In genomic region chr7:132029369-132030160, GRCh38 we compare ENCODE assay signal across 16 cellular contexts.
DNase-seq lines count a peak whose midpoint lies in the region; ATAC-seq and TF ChIP-seq lines count a peak whose summit lies in the region.
"Had no signal": no experiment of that assay in that cellular context is flagged by ENCODE, and none has a peak within 500 bp of the region (broad histone marks: within the 10 kb centered on the region; RNA-seq: fewer than 3 reads in every experiment).

No MANE protein-coding gene starts in this region.

- DNase-seq in MG63 = peak; percentile 30
- DNase-seq in heart right ventricle = no peak
- peak; percentile 46 for DNase-seq in pons (ENCODE audit: low spot score)
- DNase-seq in SK-N-DZ (ENCODE audit: low spot score) = no peak
- no peak for DNase-seq in putamen (ENCODE audit: low spot score)
- DNase-seq in Karpas-422 = no peak
- DNase-seq in HCEC 1CT = no peak
- DNase-seq: activated CD4-positive, alpha-beta memory T cell treated with anti-CD3 and anti-CD28 coated beads for 36 hours; activated naive CD4-positive, alpha-beta T cell treated with anti-CD3 and anti-CD28 coated beads for 36 hours; foreskin melanocyte; NCI-H1436 treated with DMSO at 0.1 percent for 48 hours; stimulated activated CD4-positive, alpha-beta T cell treated with anti-CD3 and anti-CD28 coated beads, Interleukin-4, amount 100 ng/mL, for 4 hours had no signal

- TF ChIP-seq CTCF in heart right ventricle (IDR thresholded peaks at IDR 0.05) = no peak

- intact Hi-C loops in heart right ventricle (cut with DNase I) = no loop called here

- no peaks in the 10 kb centered on the region for H3K9me3 ChIP-seq in MG63
- no peaks in the 10 kb centered on the region for H3K9me3 ChIP-seq in heart right ventricle
- H3K9me3 ChIP-seq in Karpas-422 (ENCODE audit: low read length) = no peaks in the 10 kb centered on the region
- H3K9me3 ChIP-seq: body of pancreas, ovary had no signal

- peaks cover 0 to 18% (median 6%) of the 10 kb centered on the region in 9 donors for H3K4me1 ChIP-seq in heart right ventricle
- H3K4me1 ChIP-seq in Karpas-422 (ENCODE audit: low read length) = no peaks in the 10 kb centered on the region

- WGBS in heart right ventricle, 2 donors = 36 to 48% methylated on average over 7 of the region's 7 CpGs

- H3K36me3 ChIP-seq in MG63 = no peaks in the 10 kb centered on the region
- no peaks in the 10 kb centered on the region for H3K36me3 ChIP-seq in heart right ventricle
- H3K36me3 ChIP-seq in Karpas-422 (ENCODE audit: insufficient read depth, low read length) = no peaks in the 10 kb centered on the region
- H3K36me3 ChIP-seq: ovary had no signal

- ATAC-seq in SK-N-SH treated with all-trans-retinoic acid at 6 μM for 48 hours = peak; percentile 77
- ATAC-seq in heart right ventricle = peak in 7 of 8 donors; percentile 17 to 61 (median 28)

- H3K9ac ChIP-seq in Karpas-422 (ENCODE audit: low read length) = no peak overlapping the region

- H4K20me1 ChIP-seq in Karpas-422 (ENCODE audit: insufficient read depth, low read depth, low read length) = no peaks in the 10 kb centered on the region

- H3K9me2 ChIP-seq in Karpas-422 (replicated peaks; ENCODE audit: insufficient read depth, low read length) = no peaks in the 10 kb centered on the region

- peak overlapping the region in 7 of 10 donors; percentile 25 to 53 (median 34) for H3K27ac ChIP-seq in heart right ventricle
- no peak overlapping the region for H3K27ac ChIP-seq in Karpas-422 (ENCODE audit: low read length)
- H3K27ac ChIP-seq: ovary, skin epidermis had no signal

- H3K79me2 ChIP-seq in Karpas-422 (ENCODE audit: low read length) = no peaks in the 10 kb centered on the region

- H2AFZ ChIP-seq in Karpas-422 (ENCODE audit: low read length) = no peak overlapping the region

- H3K4me3 ChIP-seq in MG63 (no peak overlapping the region), heart right ventricle (no peak overlapping the region), Karpas-422 (ENCODE audit: low read length) (no peak overlapping the region)
- H3K4me3 ChIP-seq: body of pancreas, ovary, skin epidermis had no signal

- no peak overlapping the region for H3K4me2 ChIP-seq in Karpas-422 (ENCODE audit: low read depth, low read length, poor library complexity, severe bottlenecking)

- no peaks in the 10 kb centered on the region for H3K27me3 ChIP-seq in MG63
- no peaks in the 10 kb centered on the region for H3K27me3 ChIP-seq in heart right ventricle
- no peaks in the 10 kb centered on the region for H3K27me3 ChIP-seq in Karpas-422 (ENCODE audit: low read length)
- H3K27me3 ChIP-seq: body of pancreas, ovary had no signal

TF ChIP-seq in SK-N-SH treated with all-trans-retinoic acid at 6 μM for 48 hours, 23 proteins besides CTCF, POLR2A, EP300 and RAD21:
- TF ChIP-seq ARNTL (CRISPR knock-in tag; IDR thresholded peaks at IDR 0.05; ENCODE audit: borderline replicate concordance, low read depth) = no peak
- no peak for TF ChIP-seq RARB (CRISPR knock-in tag; IDR thresholded peaks at IDR 0.05)
- no peak for TF ChIP-seq ZNF70 (CRISPR knock-in tag; IDR thresholded peaks at IDR 0.05)
- no peak for TF ChIP-seq ESRRG (CRISPR knock-in tag; IDR thresholded peaks at IDR 0.05)
- TF ChIP-seq OSR1 (CRISPR knock-in tag; IDR thresholded peaks at IDR 0.05) = no peak
- no peak for TF ChIP-seq BACH2 (CRISPR knock-in tag; IDR thresholded peaks at IDR 0.05; ENCODE audit: borderline replicate concordance)
- no peak for TF ChIP-seq ZNF565 (CRISPR knock-in tag; conservative IDR thresholded peaks at IDR 0.05; ENCODE audit: low read depth)
- TF ChIP-seq ZNF8 (CRISPR knock-in tag; IDR thresholded peaks at IDR 0.05) = no peak
- TF ChIP-seq CREB5 (CRISPR knock-in tag; IDR thresholded peaks at IDR 0.05; ENCODE audit: low read depth) = no peak
- no peak for TF ChIP-seq CSRNP3 (CRISPR knock-in tag; IDR thresholded peaks at IDR 0.05)
- no peak for TF ChIP-seq TOX (CRISPR knock-in tag; IDR thresholded peaks at IDR 0.05; ENCODE audit: borderline replicate concordance)
- TF ChIP-seq CSDC2 (CRISPR knock-in tag; IDR thresholded peaks at IDR 0.05) = no peak
- no peak for TF ChIP-seq ISL1 (CRISPR knock-in tag; IDR thresholded peaks at IDR 0.05)
- no peak for TF ChIP-seq PATZ1 (CRISPR knock-in tag; IDR thresholded peaks at IDR 0.05; ENCODE audit: borderline replicate concordance)
- TF ChIP-seq POU6F1 (CRISPR knock-in tag; IDR thresholded peaks at IDR 0.05; ENCODE audit: borderline replicate concordance, low read depth) = no peak
- no peak for TF ChIP-seq PPARA (CRISPR knock-in tag; IDR thresholded peaks at IDR 0.05; ENCODE audit: borderline replicate concordance)
- no peak for TF ChIP-seq ZFP3 (CRISPR knock-in tag; IDR thresholded peaks at IDR 0.05)
- TF ChIP-seq ZFP30 (CRISPR knock-in tag; IDR thresholded peaks at IDR 0.05) = no peak
- TF ChIP-seq TCF4 (CRISPR knock-in tag; IDR thresholded peaks at IDR 0.05; ENCODE audit: borderline replicate concordance) = no peak

Comparison
In these comparisons a context has a peak if more than half of its experiments do, and no peak if none do; other contexts are left out.
1. DNase-seq: peak in MG63 (single experiment) and pons (single experiment); none in heart right ventricle (0 of 2), SK-N-DZ (single experiment), putamen (single experiment), Karpas-422 (single experiment) and HCEC 1CT (single experiment).